8 cellular contexts compared by ENCODE assay signal in genomic region chr19:17488593-17489391, GRCh38. TPM values are rescaled to one million over a fixed set of nuclear protein-coding genes. Genes with fewer than 3 reads are reported as not detected.
DNase-seq lines count a peak whose midpoint lies in the region; ATAC-seq and TF ChIP-seq lines count a peak whose summit lies in the region.

No MANE protein-coding gene starts in this region.

- H3K4me3 ChIP-seq in GM12864 (ENCODE audit: low read depth, low read length), result no peak overlapping the region
- no peak overlapping the region for H3K4me3 ChIP-seq in fibroblast of pulmonary artery (replicated peaks; ENCODE audit: low read depth, low read length)

- peak; percentile 29 for TF ChIP-seq CTCF in GM12864 (IDR thresholded peaks at IDR 0.05; ENCODE audit: low read depth, low read length, missing control alignments)
- no peak for TF ChIP-seq CTCF in fibroblast of pulmonary artery (IDR thresholded peaks at IDR 0.05; ENCODE audit: low read length, missing control alignments)

- ATAC-seq in GM19328 (IDR thresholded peaks at IDR 0.05; ENCODE audit: unreplicated experiment) (no peak), HG02885 (IDR thresholded peaks at IDR 0.05; ENCODE audit: poor library complexity, unreplicated experiment) (no peak)

- DNase-seq in GM12864 (ENCODE audit: low read depth) (peak; percentile 50), NCI-H526 treated with DMSO at 0.1 percent for 48 hours (lab: John Stamatoyannopoulos, UW) (peak; percentile 59), fibroblast of pulmonary artery (ENCODE audit: low read depth) (peak; percentile 34), renal cortical epithelial cell (ENCODE audit: low read depth) (peak; percentile 51), cerebellar nuclear complex (lab: John Stamatoyannopoulos, UW) (no peak)
- peak; percentile 78 for DNase-seq in activated CD8-positive, alpha-beta memory T cell treated with anti-CD3 and anti-CD28 coated beads, Interleukin-2, amount 50 U/mL, for 4 hours

RNA-seq across cellular contexts. Expression of gene SLC27A1, which starts 18.5 kb away (rescaled TPM):
- total RNA-seq in renal cortical epithelial cell, result 10.1 and 19.4 TPM in 2 replicates

RNA-seq across cellular contexts. Expression of gene PGLS, which starts 22.7 kb away (rescaled TPM):
- 53.2 and 63.9 TPM in 2 replicates for total RNA-seq in renal cortical epithelial cell

RNA-seq across cellular contexts. Expression of gene NXNL1, which starts 28.1 kb away (rescaled TPM):
- total RNA-seq in renal cortical epithelial cell, result not detected in 2 replicates

RNA-seq across cellular contexts. Expression of gene TMEM221, which starts 40.3 kb away (rescaled TPM):
- 0.30 TPM in 1 of 2 replicates, not detected in the other for total RNA-seq in renal cortical epithelial cell

Comparison
In these comparisons a context has a peak if more than half of its experiments do, and no peak if none do; other contexts are left out.
1. DNase-seq: peak in GM12864 (single experiment), NCI-H526 treated with DMSO at 0.1 percent for 48 hours (single experiment), activated CD8-positive, alpha-beta memory T cell treated with anti-CD3 and anti-CD28 coated beads, Interleukin-2, amount 50 U/mL, for 4 hours (single experiment), fibroblast of pulmonary artery (single experiment) and renal cortical epithelial cell (single experiment); none in cerebellar nuclear complex (0 of 2).